In genomic region chr2:112143150-112143549, GRCh38 we compare ENCODE assay signal across 20 cellular contexts.
"Had no signal": no experiment of that assay in that cellular context is flagged by ENCODE, and none has a peak within 500 bp of the region (broad histone marks: within the 10 kb centered on the region; RNA-seq: fewer than 3 reads in every experiment).

No MANE protein-coding gene starts in this region.

- H3K36me3 Mint-ChIP-seq: naive B cell; stimulated activated naive B cell treated with anti-CD40 and anti-IgM and Interleukin-4, amounts not matched to agents 10 μg/mL and 1 μg/mL and 100 μg/mL, for 72 hours had no signal

- H3K4me1 Mint-ChIP-seq: stimulated activated naive CD8-positive, alpha-beta T cell treated with anti-CD3 and anti-CD28 coated beads, Interleukin-15, amount 100 ng/mL, for 72 hours had no signal

- H3K4me3 ChIP-seq: dorsolateral prefrontal cortex, psoas muscle, sigmoid colon, skin epidermis, thoracic aorta, transverse colon had no signal

- H3K4me3 Mint-ChIP-seq: naive B cell; stimulated activated naive B cell treated with anti-CD40 and anti-IgM and Interleukin-4, amounts not matched to agents 10 μg/mL and 1 μg/mL and 100 μg/mL, for 72 hours; stimulated activated naive CD8-positive, alpha-beta T cell treated with anti-CD3 and anti-CD28 coated beads, Interleukin-15, amount 100 ng/mL, for 72 hours had no signal

- ATAC-seq: foreskin keratinocyte; left cardiac atrium; left ventricle myocardium superior; psoas muscle; stimulated activated naive B cell treated with anti-CD40 and anti-IgM and Interleukin-4, amounts not matched to agents 10 μg/mL and 1 μg/mL and 100 μg/mL, for 72 hours; stimulated activated naive CD8-positive, alpha-beta T cell treated with anti-CD3 and anti-CD28 coated beads, Interleukin-15, amount 100 ng/mL, for 72 hours had no signal

- H3K9me3 Mint-ChIP-seq: naive B cell; nephron; stimulated activated naive B cell treated with anti-CD40 and anti-IgM and Interleukin-4, amounts not matched to agents 10 μg/mL and 1 μg/mL and 100 μg/mL, for 72 hours; stimulated activated naive CD8-positive, alpha-beta T cell treated with anti-CD3 and anti-CD28 coated beads, Interleukin-15, amount 100 ng/mL, for 72 hours had no signal

- H3K27ac Mint-ChIP-seq: nephron; stimulated activated naive B cell treated with anti-CD40 and anti-IgM and Interleukin-4, amounts not matched to agents 10 μg/mL and 1 μg/mL and 100 μg/mL, for 72 hours had no signal

- DNase-seq: cortex of kidney; effector CD8-positive, alpha-beta T cell; foreskin keratinocyte; kidney; left cardiac atrium; left ventricle myocardium superior; mesendoderm; naive B cell; psoas muscle; retina; sigmoid colon; stimulated activated CD4-positive, alpha-beta T cell treated with anti-CD3 and anti-CD28 coated beads, Interleukin-2, amount 100 ng/mL, for 24 hours; stimulated activated CD4-positive, alpha-beta T cell treated with anti-CD3 and anti-CD28 coated beads, Interleukin-4, amount 100 ng/mL, for 4 hours; stimulated activated naive B cell treated with anti-CD40 and anti-IgM and Interleukin-4, amounts not matched to agents 10 μg/mL and 1 μg/mL and 100 μg/mL, for 72 hours; stimulated activated naive CD8-positive, alpha-beta T cell treated with anti-CD3 and anti-CD28 coated beads, Interleukin-15, amount 100 ng/mL, for 72 hours; transverse colon had no signal

- H3K27ac ChIP-seq: foreskin keratinocyte, psoas muscle, sigmoid colon, thoracic aorta, transverse colon had no signal
